In the genomic region with DNA sequence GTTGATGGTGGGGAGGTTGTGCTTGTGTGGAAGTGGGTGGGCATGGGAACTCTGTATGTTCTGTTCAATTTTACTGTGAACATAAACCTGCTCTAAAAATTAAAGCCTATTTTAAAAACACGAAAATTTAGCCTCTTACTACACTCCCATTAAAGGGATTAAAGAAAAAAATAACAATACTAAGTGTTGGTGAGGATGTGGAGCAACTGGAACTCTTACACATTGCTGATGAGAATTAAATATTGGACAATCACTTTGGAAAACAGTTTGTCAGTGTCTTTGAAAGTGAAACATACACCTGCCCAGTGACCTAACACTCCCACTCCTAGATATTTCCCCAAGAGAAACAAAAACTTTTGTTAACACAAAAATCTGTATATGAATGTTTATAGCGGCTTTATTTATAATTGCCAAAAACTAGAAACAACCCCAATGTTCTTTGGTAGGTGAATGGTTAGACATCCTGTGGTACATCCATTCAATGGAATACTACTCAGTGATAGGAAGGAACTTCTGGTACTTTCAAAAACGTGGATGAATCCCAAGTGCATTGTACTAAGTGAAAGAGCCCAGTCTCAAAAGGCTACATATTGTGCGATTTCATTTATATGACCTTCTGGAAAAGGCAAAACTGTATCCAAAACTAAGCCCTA, we compare ENCODE assay signal across 39 cellular contexts.
"Had no signal": no experiment of that assay in that cellular context is flagged by ENCODE, and none has a peak within 500 bp of the region (broad histone marks: within the 10 kb centered on the region; RNA-seq: fewer than 3 reads in every experiment).

No MANE protein-coding gene starts in this region.

- H3K4me1 Mint-ChIP-seq: activated naive CD4-positive, alpha-beta T cell treated with anti-CD3 and anti-CD28 coated beads, Interleukin-2, amount 50 U/mL, for 24 hours; activated T-helper 17 cell treated with anti-CD3 and anti-CD28 coated beads, Interleukin-2, amount 50 U/mL, for 72 hours; brain had no signal

- H3K27me3 ChIP-seq: adrenal gland, ascending aorta, body of pancreas, brain microvascular endothelial cell, breast epithelium, cardiac muscle cell had no signal

- DNase-seq: activated effector memory CD4-positive, alpha-beta T cell treated with anti-CD3 and anti-CD28 coated beads, Interleukin-2, amount 50 U/mL, for 16 hours; activated effector memory CD4-positive, alpha-beta T cell treated with Interleukin-2 at 50 U/mL for 16 hours; activated gamma-delta T cell; activated gamma-delta T cell treated with Interleukin-2 at 50 U/mL for 16 hours; activated naive CD4-positive, alpha-beta T cell; activated naive CD4-positive, alpha-beta T cell treated with anti-CD3 and anti-CD28 coated beads for 36 hours; activated naive CD4-positive, alpha-beta T cell treated with anti-CD3 and anti-CD28 coated beads, Interleukin-2, amount 50 U/mL, for 16 hours; activated naive CD4-positive, alpha-beta T cell treated with Interleukin-2 at 50 U/mL for 16 hours; activated naive CD8-positive, alpha-beta T cell treated with anti-CD3 and anti-CD28 coated beads for 36 hours; activated naive CD8-positive, alpha-beta T cell treated with anti-CD3 and anti-CD28 coated beads, Interleukin-2, amount 10 ng/mL, durations not matched to agents 7 days and 5 days; activated naive CD8-positive, alpha-beta T cell treated with anti-CD3 and anti-CD28 coated beads, Interleukin-2, amount 50 U/mL, for 24 hours; activated T-cell treated with anti-CD3 and anti-CD28 coated beads, Interleukin-2, amount 50 U/mL, for 4 hours; activated T-cell treated with anti-CD3 and anti-CD28 coated beads, Interleukin-2, amount 50 U/mL, for 48 hours; activated T-cell treated with anti-CD3 and anti-CD28 coated beads, Interleukin-2, amount 50 U/mL, for 72 hours; amniotic stem cell; amygdala; anterior cingulate cortex; aorta; body of pancreas; brain microvascular endothelial cell; caudate nucleus; central memory CD4-positive, alpha-beta T cell; cerebellar nuclear complex had no signal

- H3K4me3 ChIP-seq: adrenal gland, ascending aorta, body of pancreas, breast epithelium, cardiac muscle cell had no signal

- ATAC-seq: activated naive CD4-positive, alpha-beta T cell treated with anti-CD3 and anti-CD28 coated beads, Interleukin-2, amount 50 U/mL, for 72 hours; activated naive CD8-positive, alpha-beta T cell treated with anti-CD3 and anti-CD28 coated beads, Interleukin-2, amount 50 U/mL, for 24 hours; activated T-cell treated with anti-CD3 and anti-CD28 coated beads, Interleukin-2, amount 50 U/mL, for 4 hours; activated T-cell treated with anti-CD3 and anti-CD28 coated beads, Interleukin-2, amount 50 U/mL, for 72 hours; activated T-helper 17 cell treated with anti-CD3 and anti-CD28 coated beads, Interleukin-2, amount 50 U/mL, for 72 hours; body of pancreas had no signal

- H3K36me3 ChIP-seq: adrenal gland, ascending aorta, brain microvascular endothelial cell, breast epithelium, cardiac muscle cell had no signal

- H3K4me3 Mint-ChIP-seq: activated naive CD4-positive, alpha-beta T cell treated with anti-CD3 and anti-CD28 coated beads for 36 hours; activated naive CD4-positive, alpha-beta T cell treated with anti-CD3 and anti-CD28 coated beads, Interleukin-2, amount 10 ng/mL, durations not matched to agents 7 days and 5 days; activated naive CD4-positive, alpha-beta T cell treated with anti-CD3 and anti-CD28 coated beads, Interleukin-2, amount 50 U/mL, for 24 hours; activated naive CD8-positive, alpha-beta T cell; activated naive CD8-positive, alpha-beta T cell treated with anti-CD3 and anti-CD28 coated beads for 36 hours; activated naive CD8-positive, alpha-beta T cell treated with anti-CD3 and anti-CD28 coated beads, Interleukin-2, amount 10 ng/mL, durations not matched to agents 7 days and 5 days; activated naive CD8-positive, alpha-beta T cell treated with anti-CD3 and anti-CD28 coated beads, Interleukin-2, amount 50 U/mL, for 24 hours; activated T-cell treated with anti-CD3 and anti-CD28 coated beads, Interleukin-2, amount 50 U/mL, for 24 hours; activated T-cell treated with anti-CD3 and anti-CD28 coated beads, Interleukin-2, amount 50 U/mL, for 4 hours; activated T-cell treated with anti-CD3 and anti-CD28 coated beads, Interleukin-2, amount 50 U/mL, for 72 hours; activated T-helper 1 cell treated with anti-CD3 and anti-CD28 coated beads, Interleukin-12 subunit alpha, Interleukin-12 subunit beta, Interleukin-2, Interleukin-4 antibody, amounts not matched to agents 30 ng/mL and 10 ng/mL and 1 ng/mL, durations not matched to agents 14 hours and 24 hours and 36 hours; activated T-helper 17 cell treated with anti-CD3 and anti-CD28 coated beads, Interleukin-2, amount 50 U/mL, for 72 hours; brain; central memory CD8-positive, alpha-beta T cell had no signal

- H3K4me1 ChIP-seq: body of pancreas, breast epithelium had no signal

- H3K36me3 Mint-ChIP-seq: activated naive CD4-positive, alpha-beta T cell treated with anti-CD3 and anti-CD28 coated beads, Interleukin-2, amount 10 ng/mL, durations not matched to agents 7 days and 5 days; activated naive CD4-positive, alpha-beta T cell treated with anti-CD3 and anti-CD28 coated beads, Interleukin-2, amount 50 U/mL, for 24 hours; activated naive CD4-positive, alpha-beta T cell treated with anti-CD3 and anti-CD28 coated beads, Interleukin-2, amount 50 U/mL, for 72 hours; activated naive CD8-positive, alpha-beta T cell treated with anti-CD3 and anti-CD28 coated beads, Interleukin-2, amount 10 ng/mL, durations not matched to agents 7 days and 5 days; brain had no signal

- FAIRE-seq: astrocyte, bronchial epithelial cell had no signal

- H3K9me3 Mint-ChIP-seq: activated naive CD4-positive, alpha-beta T cell treated with anti-CD3 and anti-CD28 coated beads, Interleukin-2, amount 10 ng/mL, durations not matched to agents 7 days and 5 days; activated naive CD4-positive, alpha-beta T cell treated with anti-CD3 and anti-CD28 coated beads, Interleukin-2, amount 50 U/mL, for 24 hours; activated T-helper 17 cell treated with anti-CD3 and anti-CD28 coated beads, Interleukin-2, amount 50 U/mL, for 72 hours had no signal

- H3K9me3 ChIP-seq: body of pancreas had no signal

- H3K27ac ChIP-seq: adrenal gland, ascending aorta, body of pancreas, brain microvascular endothelial cell, breast epithelium, cardiac muscle cell had no signal

- H3K27ac Mint-ChIP-seq: activated naive CD4-positive, alpha-beta T cell treated with anti-CD3 and anti-CD28 coated beads for 36 hours; activated naive CD4-positive, alpha-beta T cell treated with anti-CD3 and anti-CD28 coated beads, Interleukin-2, amount 10 ng/mL, durations not matched to agents 7 days and 5 days; activated naive CD4-positive, alpha-beta T cell treated with anti-CD3 and anti-CD28 coated beads, Interleukin-2, amount 50 U/mL, for 24 hours; activated naive CD4-positive, alpha-beta T cell treated with anti-CD3 and anti-CD28 coated beads, Interleukin-2, amount 50 U/mL, for 72 hours; activated naive CD8-positive, alpha-beta T cell; activated naive CD8-positive, alpha-beta T cell treated with anti-CD3 and anti-CD28 coated beads for 36 hours; activated naive CD8-positive, alpha-beta T cell treated with anti-CD3 and anti-CD28 coated beads, Interleukin-2, amount 10 ng/mL, durations not matched to agents 7 days and 5 days; activated naive CD8-positive, alpha-beta T cell treated with anti-CD3 and anti-CD28 coated beads, Interleukin-2, amount 50 U/mL, for 24 hours; activated T-cell treated with anti-CD3 and anti-CD28 coated beads, Interleukin-2, amount 50 U/mL, for 24 hours; activated T-cell treated with anti-CD3 and anti-CD28 coated beads, Interleukin-2, amount 50 U/mL, for 72 hours; activated T-helper 1 cell treated with anti-CD3 and anti-CD28 coated beads, Interleukin-12 subunit alpha, Interleukin-12 subunit beta, Interleukin-2, Interleukin-4 antibody, amounts not matched to agents 30 ng/mL and 10 ng/mL and 1 ng/mL, durations not matched to agents 14 hours and 24 hours and 36 hours; activated T-helper 17 cell treated with anti-CD3 and anti-CD28 coated beads, Interleukin-2, amount 50 U/mL, for 72 hours; activated T-helper 2 cell treated with anti-CD3 and anti-CD28 coated beads, Interferon-gamma antibody, Interleukin-2, Interleukin-4, amounts not matched to agents 10 μg/mL and 5 μg/mL and 100 μg/mL, durations not matched to agents 14 hours and 24 hours and 36 hours; brain had no signal
